10 cellular contexts compared by ENCODE assay signal in the genomic region with DNA sequence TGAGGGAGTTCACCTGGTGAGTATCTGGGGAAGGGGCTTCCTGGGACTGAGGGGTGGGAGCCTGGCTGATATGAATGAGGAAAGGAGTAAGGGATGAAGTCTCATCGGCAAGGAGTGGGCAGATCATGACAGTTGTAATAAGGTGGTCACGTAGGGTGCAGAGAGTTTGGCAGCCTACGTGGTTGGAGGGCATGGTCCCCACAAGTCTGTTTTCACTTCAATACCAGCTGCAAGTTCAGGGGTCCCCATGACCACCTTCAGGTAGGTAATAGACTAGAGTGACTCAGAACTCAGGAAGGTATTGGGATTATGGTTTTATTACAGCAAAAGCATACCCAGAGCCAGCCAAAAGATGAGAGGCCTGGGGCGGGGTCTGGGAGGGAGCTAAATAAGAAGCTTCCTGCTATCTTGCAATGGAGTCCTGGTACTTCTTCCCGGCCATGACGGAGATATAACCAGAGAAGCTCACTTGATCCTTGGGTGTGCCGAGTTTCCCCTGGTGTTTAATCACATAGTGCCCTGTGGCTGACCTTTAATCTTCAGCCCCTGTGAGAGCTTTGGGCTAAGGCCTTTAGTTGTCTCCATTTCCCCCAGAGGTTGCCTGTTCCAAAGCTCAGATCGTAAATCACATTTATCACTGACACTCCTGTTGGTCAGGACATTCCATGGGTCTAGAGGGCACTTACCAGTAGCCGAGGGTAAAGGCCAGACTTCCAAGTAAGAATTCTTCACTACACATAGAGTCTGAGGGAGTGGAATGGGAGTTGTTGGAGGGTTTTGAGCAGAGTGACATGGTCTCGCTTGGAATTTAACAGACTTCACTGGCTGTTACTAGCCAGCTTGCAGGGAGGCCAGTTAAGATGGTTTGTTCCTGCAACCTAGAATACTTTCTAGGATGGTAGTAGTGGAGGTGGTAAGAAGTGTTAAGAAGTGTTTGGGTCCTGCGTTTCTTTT. TPM values are rescaled to one million over a fixed set of nuclear protein-coding genes. Genes with fewer than 3 reads are reported as not detected.
A peak's percentile ranks its signal among the peaks of the same experiment; 100 is the strongest.
DNase-seq lines count a peak whose midpoint lies in the region; ATAC-seq and TF ChIP-seq lines count a peak whose summit lies in the region.
"Had no signal": no experiment of that assay in that cellular context is flagged by ENCODE, and none has a peak within 500 bp of the region (broad histone marks: within the 10 kb centered on the region; RNA-seq: fewer than 3 reads in every experiment).

No MANE protein-coding gene starts in this region.

- CTCF ChIA-PET in AG04450 (lab: Charles Lee) (interaction anchor here (1.1 to 1.9 kb wide), 2 partner anchors 15 to 209 kb away, joined by 3 to 13 read pairs; no protein-coding TSS in a partner anchor), HEK293T (lab: Yijun Ruan, JAX) (interaction anchor here (0.6 to 1.1 kb wide), 3 partner anchors 20 to 133 kb away, joined by 3 read pairs; no protein-coding TSS in a partner anchor)

- POLR2A ChIA-PET in AG04450 (lab: Yijun Ruan, JAX) = interaction anchor here (0.9 to 1.5 kb wide), 5 partner anchors 9 to 49 kb away, joined by 3 to 7 read pairs (median 5); a partner anchor contains a TSS
- POLR2A ChIA-PET in HEK293T (lab: Yijun Ruan, JAX) = interaction anchor here (0.7 to 3.7 kb wide), 16 partner anchors 9 to 288 kb away, joined by 3 to 26 read pairs (median 4); a partner anchor contains a TSS

- no peaks in the 10 kb centered on the region; the same call in 1 of the 2 replicates for H3K9me3 ChIP-seq in AG04450 (ENCODE audit: control insufficient read depth, insufficient read depth, low read length)
- H3K9me3 ChIP-seq: heart left ventricle had no signal

- no peaks in the 10 kb centered on the region for H3K27me3 ChIP-seq in AG04450 (ENCODE audit: control insufficient read depth, insufficient read depth, low read length)
- no peaks in the 10 kb centered on the region for H3K27me3 ChIP-seq in dorsolateral prefrontal cortex
- H3K27me3 ChIP-seq: heart left ventricle had no signal

- TF ChIP-seq CTCF in AG04450 (IDR thresholded peaks at IDR 0.05; ENCODE audit: low read depth, low read length) = no peak
- no peak for TF ChIP-seq CTCF in dorsolateral prefrontal cortex (IDR thresholded peaks at IDR 0.05 in 54 of 56, conservative IDR thresholded peaks at IDR 0.05 in 2 of 56; ENCODE audit: low read depth in 1 of 56, partially characterized antibody in 56 of 56)

- no peak overlapping the region for H3K4me3 ChIP-seq in AG04450 (ENCODE audit: low read depth, low read length)
- H3K4me3 ChIP-seq in dorsolateral prefrontal cortex = no peak overlapping the region
- H3K4me3 ChIP-seq: heart left ventricle had no signal

- intact Hi-C loops in dorsolateral prefrontal cortex (cut with DNase I) = no loop called here

- H3K27ac ChIP-seq in AG04450 (ENCODE audit: low read depth, low read length) = peak overlapping the region; percentile 39
- peak overlapping the region in 3 of 59 donors; percentile 18 to 36 (median 26) for H3K27ac ChIP-seq in dorsolateral prefrontal cortex

- ATAC-seq in HG02852 (IDR thresholded peaks at IDR 0.05; ENCODE audit: unreplicated experiment) = no peak

- DNase-seq in AG04450 (ENCODE audit: low read depth, low spot score) (no peak), HEK293T (ENCODE audit: extremely low spot score) (peak; percentile 42), left kidney (ENCODE audit: low read depth, low spot score) (peak; percentile 87), NCI-H510A treated with DMSO at 0.1 percent for 48 hours (lab: John Stamatoyannopoulos, UW) (no peak), dorsolateral prefrontal cortex (no peak), mucosa of gallbladder (ENCODE audit: low spot score) (no peak)
- peak; percentile 51 to 52 for DNase-seq in activated T-cell treated with anti-CD3 and anti-CD28 coated beads, Interleukin-2, amount 50 U/mL, for 48 hours
- DNase-seq: heart left ventricle had no signal

TF ChIP-seq in HEK293T, 16 proteins besides CTCF, POLR2A, EP300 and RAD21:
- TF ChIP-seq FOXM1 (IDR thresholded peaks at IDR 0.05; ENCODE audit: borderline replicate concordance) = no peak
- TF ChIP-seq FOXK2 (IDR thresholded peaks at IDR 0.05) = no peak
- TF ChIP-seq, protein P1, sequence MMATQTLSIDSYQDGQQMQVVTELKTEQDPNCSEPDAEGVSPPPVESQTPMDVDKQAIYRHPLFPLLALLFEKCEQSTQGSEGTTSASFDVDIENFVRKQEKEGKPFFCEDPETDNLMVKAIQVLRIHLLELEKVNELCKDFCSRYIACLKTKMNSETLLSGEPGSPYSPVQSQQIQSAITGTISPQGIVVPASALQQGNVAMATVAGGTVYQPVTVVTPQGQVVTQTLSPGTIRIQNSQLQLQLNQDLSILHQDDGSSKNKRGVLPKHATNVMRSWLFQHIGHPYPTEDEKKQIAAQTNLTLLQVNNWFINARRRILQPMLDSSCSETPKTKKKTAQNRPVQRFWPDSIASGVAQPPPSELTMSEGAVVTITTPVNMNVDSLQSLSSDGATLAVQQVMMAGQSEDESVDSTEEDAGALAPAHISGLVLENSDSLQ (IDR thresholded peaks at IDR 0.05) = peak; percentile 97
- TF ChIP-seq ZNF384 (IDR thresholded peaks at IDR 0.05) = peak; percentile 54; the same call in 1 of the 2 replicates

RNA-seq across cellular contexts. Expression of a gene that starts 9.1 kb away (rescaled TPM):
- 263 and 284 TPM in 2 replicates for polyA plus RNA-seq in AG04450 (2011; rRNA removed)
- polyA minus RNA-seq in AG04450 (2011; rRNA and poly(A)+ RNA removed) = 177 and 196 TPM in 2 replicates
- total RNA-seq in dorsolateral prefrontal cortex = 100 to 1,000 TPM; 101 to 299 (median 140) TPM
- 104 TPM for total RNA-seq in mucosa of gallbladder

RNA-seq across cellular contexts. Expression of a gene that starts 31.4 kb away (rescaled TPM):
- polyA plus RNA-seq in AG04450 (2011; rRNA removed) = not detected in 2 replicates
- not detected in 2 replicates for polyA minus RNA-seq in AG04450 (2011; rRNA and poly(A)+ RNA removed)
- total RNA-seq in dorsolateral prefrontal cortex (10 to 100 TPM; 17.2 to 91.6 (median 58.7) TPM), mucosa of gallbladder (0.09 TPM)
- total RNA-seq: RPMI7951 had no signal
- polyA plus RNA-seq: heart left ventricle had no signal

RNA-seq across cellular contexts. Expression of a gene that starts 50.4 kb away (rescaled TPM):
- polyA plus RNA-seq in AG04450 (2011; rRNA removed) = 18.0 and 21.6 TPM in 2 replicates
- polyA minus RNA-seq in AG04450 (2011; rRNA and poly(A)+ RNA removed) = 112 and 141 TPM in 2 replicates
- 10 to 100 TPM; 23.7 to 53.8 (median 36.2) TPM for total RNA-seq in dorsolateral prefrontal cortex
- total RNA-seq in mucosa of gallbladder = 31.6 TPM

RNA-seq across cellular contexts. Expression of a gene that starts 57.1 kb away (rescaled TPM):
- polyA plus RNA-seq in AG04450 (2011; rRNA removed) = not detected in 2 replicates
- not detected in 2 replicates for polyA minus RNA-seq in AG04450 (2011; rRNA and poly(A)+ RNA removed)
- 1 to 10 TPM in 1 of 120 experiments, not detected in 119; 2.6 TPM for total RNA-seq in dorsolateral prefrontal cortex
- total RNA-seq in mucosa of gallbladder = not detected
- total RNA-seq: heart left ventricle, RPMI7951 had no signal
- polyA plus RNA-seq: heart left ventricle had no signal

RNA-seq across cellular contexts. Expression of a gene that starts 57.9 kb away (rescaled TPM):
- 51.7 and 52.1 TPM in 2 replicates for polyA plus RNA-seq in AG04450 (2011; rRNA removed)
- 62.7 and 72.0 TPM in 2 replicates for polyA minus RNA-seq in AG04450 (2011; rRNA and poly(A)+ RNA removed)
- total RNA-seq in dorsolateral prefrontal cortex (10 to 100 TPM; 32.4 to 53.5 (median 41.9) TPM), mucosa of gallbladder (48.8 TPM)

Comparison
In these comparisons a context has a peak if more than half of its experiments do, and no peak if none do; other contexts are left out.
1. DNase-seq: peak in HEK293T (single experiment), activated T-cell treated with anti-CD3 and anti-CD28 coated beads, Interleukin-2, amount 50 U/mL, for 48 hours (2 of 2) and left kidney (single experiment); none in AG04450 (single experiment), NCI-H510A treated with DMSO at 0.1 percent for 48 hours (single experiment), dorsolateral prefrontal cortex (0 of 10) and mucosa of gallbladder (single experiment).
2. RNA of a gene that starts 31.4 kb away (total RNA-seq): 17.2 to 91.6 TPM in dorsolateral prefrontal cortex; 0.09 TPM in mucosa of gallbladder (single experiment); every median in the first group is over 10 times any median in the second.